15 cellular contexts compared by ENCODE assay signal in the genomic region with DNA sequence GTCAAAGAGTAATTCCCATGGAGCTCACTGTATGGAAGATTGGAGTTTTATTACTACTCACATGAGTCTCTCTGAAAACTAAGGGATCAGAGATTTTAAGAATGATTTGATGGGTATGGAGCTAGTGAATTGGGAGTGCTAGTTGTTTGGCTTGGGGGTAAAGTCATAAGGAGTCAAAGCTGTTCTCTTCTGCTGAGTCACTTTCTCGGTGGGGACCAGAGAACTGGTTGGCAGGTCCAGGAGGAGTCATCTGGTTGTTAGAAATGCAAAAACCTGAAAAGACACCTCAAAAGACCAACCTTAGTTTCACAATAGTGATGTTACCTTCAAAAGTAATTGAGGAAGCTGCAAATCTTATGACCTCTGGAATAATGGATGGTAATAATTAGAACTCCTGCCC.
DNase-seq lines count a peak whose midpoint lies in the region; ATAC-seq lines count a peak whose summit lies in the region.
"Had no signal": no experiment of that assay in that cellular context is flagged by ENCODE, and none has a peak within 500 bp of the region (broad histone marks: within the 10 kb centered on the region; RNA-seq: fewer than 3 reads in every experiment).

No MANE protein-coding gene starts in this region.

- H3K4me1 Mint-ChIP-seq in activated CD4-positive, alpha-beta T cell treated with anti-CD3 and anti-CD28 coated beads for 36 hours = peaks cover 17% of the 10 kb centered on the region
- H3K4me1 Mint-ChIP-seq in activated T-cell treated with anti-CD3 and anti-CD28 coated beads, Interleukin-2, amount 50 U/mL, for 72 hours (ENCODE audit: low read depth) = no peaks in the 10 kb centered on the region
- no peaks in the 10 kb centered on the region for H3K4me1 Mint-ChIP-seq in stimulated activated naive CD8-positive, alpha-beta T cell treated with anti-CD3 and anti-CD28 coated beads, Interleukin-15, amount 100 ng/mL, for 72 hours
- H3K4me1 Mint-ChIP-seq: GM23338 had no signal

- peak; percentile 24 for DNase-seq in activated CD4-positive, alpha-beta T cell treated with anti-CD3 and anti-CD28 coated beads for 36 hours
- no peak for DNase-seq in activated CD4-positive, alpha-beta T cell treated with anti-CD3 and anti-CD28 coated beads for 1 hour
- peak in 1 of 2 donors; percentile 12 for DNase-seq in activated T-cell treated with anti-CD3 and anti-CD28 coated beads, Interleukin-2, amount 50 U/mL, for 72 hours
- DNase-seq in activated T-cell treated with anti-CD3 and anti-CD28 coated beads, Interleukin-2, amount 50 U/mL, for 48 hours = no peak
- no peak for DNase-seq in stimulated activated naive CD8-positive, alpha-beta T cell treated with anti-CD3 and anti-CD28 coated beads, Interleukin-15, amount 100 ng/mL, for 72 hours
- DNase-seq in stimulated activated naive CD8-positive, alpha-beta T cell treated with anti-CD3 and anti-CD28 coated beads, Interleukin-15, Interleukin-2, amounts not matched to agents 100 U/mL and 50 U/mL, for 24 hours = no peak
- no peak for DNase-seq in NCI-H1694 treated with DMSO at 0.1 percent for 48 hours (lab: John Stamatoyannopoulos, UW)
- DNase-seq: 8988T; CD4-positive, alpha-beta memory T cell; DMS153; DMS79; GDM1; HCEC 1CT had no signal

- POLR2A ChIA-PET in activated CD4-positive, alpha-beta T cell treated with anti-CD3 and anti-CD28 coated beads for 36 hours (lab: Charles Lee) = interaction anchor here (0.5 kb wide), 1 partner anchor 110 kb away, joined by 4 read pairs; no protein-coding TSS in a partner anchor

- H3K27me3 Mint-ChIP-seq in activated CD4-positive, alpha-beta T cell treated with anti-CD3 and anti-CD28 coated beads for 36 hours = no peaks in the 10 kb centered on the region
- no peaks in the 10 kb centered on the region for H3K27me3 Mint-ChIP-seq in activated T-cell treated with anti-CD3 and anti-CD28 coated beads, Interleukin-2, amount 50 U/mL, for 72 hours (ENCODE audit: low read depth)
- no peaks in the 10 kb centered on the region for H3K27me3 Mint-ChIP-seq in stimulated activated naive CD8-positive, alpha-beta T cell treated with anti-CD3 and anti-CD28 coated beads, Interleukin-15, amount 100 ng/mL, for 72 hours
- H3K27me3 Mint-ChIP-seq: CD4-positive, alpha-beta memory T cell had no signal

- H3K27ac Mint-ChIP-seq in activated CD4-positive, alpha-beta T cell treated with anti-CD3 and anti-CD28 coated beads for 36 hours = no peak overlapping the region
- peak overlapping the region; percentile 60 for H3K27ac Mint-ChIP-seq in activated T-cell treated with anti-CD3 and anti-CD28 coated beads, Interleukin-2, amount 50 U/mL, for 72 hours
- H3K27ac Mint-ChIP-seq in stimulated activated naive CD8-positive, alpha-beta T cell treated with anti-CD3 and anti-CD28 coated beads, Interleukin-15, amount 100 ng/mL, for 72 hours = no peak overlapping the region
- H3K27ac Mint-ChIP-seq: CD14-positive monocyte; CD4-positive, alpha-beta memory T cell; GM23338 had no signal

- H3K36me3 Mint-ChIP-seq in activated CD4-positive, alpha-beta T cell treated with anti-CD3 and anti-CD28 coated beads for 36 hours (ENCODE audit: low read depth) = no peaks in the 10 kb centered on the region
- peaks cover 0 to 2% of the 10 kb centered on the region in 2 donors for H3K36me3 Mint-ChIP-seq in activated T-cell treated with anti-CD3 and anti-CD28 coated beads, Interleukin-2, amount 50 U/mL, for 72 hours (ENCODE audit: insufficient read depth in 2 of 2)
- H3K36me3 Mint-ChIP-seq: CD14-positive monocyte; CD4-positive, alpha-beta memory T cell had no signal

- H3K4me3 Mint-ChIP-seq in activated CD4-positive, alpha-beta T cell treated with anti-CD3 and anti-CD28 coated beads for 36 hours = no peak overlapping the region
- peak overlapping the region in 1 of 2 donors; percentile 29 for H3K4me3 Mint-ChIP-seq in activated T-cell treated with anti-CD3 and anti-CD28 coated beads, Interleukin-2, amount 50 U/mL, for 72 hours
- no peak overlapping the region for H3K4me3 Mint-ChIP-seq in stimulated activated naive CD8-positive, alpha-beta T cell treated with anti-CD3 and anti-CD28 coated beads, Interleukin-15, amount 100 ng/mL, for 72 hours
- H3K4me3 Mint-ChIP-seq: CD14-positive monocyte; CD4-positive, alpha-beta memory T cell; GM23338 had no signal

- CTCF ChIA-PET in activated CD4-positive, alpha-beta T cell treated with anti-CD3 and anti-CD28 coated beads for 36 hours (lab: Charles Lee) = no interaction called here

- intact Hi-C loops in activated CD4-positive, alpha-beta T cell treated with anti-CD3 and anti-CD28 coated beads for 36 hours (cut with DNase I, micrococcal nuclease) = no loop called here

- H3K9me3 Mint-ChIP-seq in activated CD4-positive, alpha-beta T cell treated with anti-CD3 and anti-CD28 coated beads for 36 hours (ENCODE audit: low read depth) = peaks cover 1% of the 10 kb centered on the region
- no peaks in the 10 kb centered on the region for H3K9me3 Mint-ChIP-seq in activated T-cell treated with anti-CD3 and anti-CD28 coated beads, Interleukin-2, amount 50 U/mL, for 72 hours
- H3K9me3 Mint-ChIP-seq in stimulated activated naive CD8-positive, alpha-beta T cell treated with anti-CD3 and anti-CD28 coated beads, Interleukin-15, amount 100 ng/mL, for 72 hours = peaks cover 6 to 12% of the 10 kb centered on the region in 2 donors
- H3K9me3 Mint-ChIP-seq: CD4-positive, alpha-beta memory T cell had no signal

- peak; percentile 65 for ATAC-seq in activated CD4-positive, alpha-beta T cell treated with anti-CD3 and anti-CD28 coated beads for 36 hours
- peak in 1 of 2 donors; percentile 91 for ATAC-seq in activated T-cell treated with anti-CD3 and anti-CD28 coated beads, Interleukin-2, amount 50 U/mL, for 72 hours (replicated peaks in 1 of 2)
- ATAC-seq in stimulated activated naive CD8-positive, alpha-beta T cell treated with anti-CD3 and anti-CD28 coated beads, Interleukin-15, amount 100 ng/mL, for 72 hours = peak; percentile 67
- ATAC-seq in stimulated activated naive CD8-positive, alpha-beta T cell treated with anti-CD3 and anti-CD28 coated beads, Interleukin-15, Interleukin-2, amounts not matched to agents 100 U/mL and 50 U/mL, for 24 hours = no peak
- ATAC-seq: GM23338 had no signal
